8 cellular contexts compared by ENCODE assay signal in genomic region chrX:54495814-54496516, GRCh38. TPM values are rescaled to one million over a fixed set of nuclear protein-coding genes. Genes with fewer than 3 reads are reported as not detected.
DNase-seq lines count a peak whose midpoint lies in the region; ATAC-seq and TF ChIP-seq lines count a peak whose summit lies in the region.

Gene FGD1 (minus strand): TSS chrX:54496234. CDS start chrX:54495432, 802 bp downstream.

- intact Hi-C loops in activated CD4-positive, alpha-beta memory T cell treated with anti-CD3 and anti-CD28 coated beads for 36 hours (cut with micrococcal nuclease) = no loop called here

- peak; percentile 65 for DNase-seq in GM13976 (ENCODE audit: low spot score)
- DNase-seq in NCI-H2171 treated with DMSO at 0.1 percent for 48 hours (lab: John Stamatoyannopoulos, UW) = peak; percentile 43
- peak; percentile 50 for DNase-seq in activated CD4-positive, alpha-beta memory T cell treated with anti-CD3 and anti-CD28 coated beads for 36 hours
- DNase-seq in endothelial cell (ENCODE audit: low spot score) = peak; percentile 55
- peak in 1 of 2 donors; percentile 16 for DNase-seq in memory B cell (ENCODE audit: low spot score in 2 of 2)
- peak; percentile 6 to 18 for DNase-seq in stimulated activated CD8-positive, alpha-beta memory T cell treated with anti-CD3 and anti-CD28 coated beads, Interleukin-15, amount 100 ng/mL, for 48 hours (ENCODE audit: low read depth in 2 of 2)

- in situ Hi-C loops in GM13976 (cut with MboI; ENCODE audit: low sequenced_read_pairs, unreplicated experiment) = no loop called here

- H3K27me3 Mint-ChIP-seq in activated CD4-positive, alpha-beta memory T cell treated with anti-CD3 and anti-CD28 coated beads for 36 hours = peaks cover 21% of the 10 kb centered on the region
- H3K27me3 Mint-ChIP-seq in endothelial cell (ENCODE audit: unreplicated experiment) = peaks cover 5% of the 10 kb centered on the region
- H3K27me3 Mint-ChIP-seq in memory B cell = peaks cover 21% of the 10 kb centered on the region

- no peaks in the 10 kb centered on the region for H3K9me3 Mint-ChIP-seq in activated CD4-positive, alpha-beta memory T cell treated with anti-CD3 and anti-CD28 coated beads for 36 hours
- no peaks in the 10 kb centered on the region for H3K9me3 Mint-ChIP-seq in endothelial cell (ENCODE audit: unreplicated experiment)
- no peaks in the 10 kb centered on the region for H3K9me3 Mint-ChIP-seq in memory B cell

- peak within 1 kb of the TSS; percentile 62 for H3K4me3 Mint-ChIP-seq in activated CD4-positive, alpha-beta memory T cell treated with anti-CD3 and anti-CD28 coated beads for 36 hours
- peak within 1 kb of the TSS; percentile 79 for H3K4me3 Mint-ChIP-seq in endothelial cell (ENCODE audit: unreplicated experiment)
- peak within 1 kb of the TSS; percentile 86 for H3K4me3 Mint-ChIP-seq in memory B cell

- no peak for TF ChIP-seq CTCF in GM13976 (IDR thresholded peaks at IDR 0.05; ENCODE audit: borderline replicate concordance, control extremely low read depth, extremely low read depth, insufficient read depth, missing control alignments)
- TF ChIP-seq CTCF in endothelial cell (IDR thresholded peaks at IDR 0.05; ENCODE audit: unreplicated experiment) = no peak

- H3K4me1 Mint-ChIP-seq in activated CD4-positive, alpha-beta memory T cell treated with anti-CD3 and anti-CD28 coated beads for 36 hours (ENCODE audit: low read depth) = peaks cover 3% of the 10 kb centered on the region
- peaks cover 8% of the 10 kb centered on the region for H3K4me1 Mint-ChIP-seq in endothelial cell (ENCODE audit: unreplicated experiment)
- peaks cover 8% of the 10 kb centered on the region for H3K4me1 Mint-ChIP-seq in memory B cell

- H3K27ac Mint-ChIP-seq in activated CD4-positive, alpha-beta memory T cell treated with anti-CD3 and anti-CD28 coated beads for 36 hours = no peak within 1 kb of the TSS
- H3K27ac Mint-ChIP-seq in endothelial cell (ENCODE audit: unreplicated experiment) (peak within 1 kb of the TSS; percentile 36), memory B cell (no peak within 1 kb of the TSS)

- CTCF ChIA-PET in activated CD4-positive, alpha-beta memory T cell treated with anti-CD3 and anti-CD28 coated beads for 36 hours (lab: Charles Lee) = no interaction called here

- POLR2A ChIA-PET in activated CD4-positive, alpha-beta memory T cell treated with anti-CD3 and anti-CD28 coated beads for 36 hours (lab: Charles Lee) = no interaction called here

- no peaks in the 10 kb centered on the region for H3K36me3 Mint-ChIP-seq in activated CD4-positive, alpha-beta memory T cell treated with anti-CD3 and anti-CD28 coated beads for 36 hours
- H3K36me3 Mint-ChIP-seq in endothelial cell (ENCODE audit: low read depth, unreplicated experiment) = no peaks in the 10 kb centered on the region
- H3K36me3 Mint-ChIP-seq in memory B cell = peaks cover 4% of the 10 kb centered on the region

- ATAC-seq in memory B cell (ENCODE audit: low read depth) (peak; percentile 58), GM18907 (IDR thresholded peaks at IDR 0.05; ENCODE audit: unreplicated experiment) (no peak), GM19395 (IDR thresholded peaks at IDR 0.05; ENCODE audit: unreplicated experiment) (no peak)

RNA-seq across cellular contexts. Expression of gene FGD1, which starts in this region (rescaled TPM):
- under 1 TPM; 0.15 to 0.26 TPM for total RNA-seq in activated CD4-positive, alpha-beta memory T cell treated with anti-CD3 and anti-CD28 coated beads for 36 hours
- 15.6 TPM for total RNA-seq in endothelial cell (ENCODE audit: unreplicated experiment)

Comparison
In these comparisons a context has a peak if more than half of its experiments do, and no peak if none do; other contexts are left out.
1. RNA of gene FGD1 (total RNA-seq): 15.6 TPM in endothelial cell (single experiment); 0.15 to 0.26 TPM in activated CD4-positive, alpha-beta memory T cell treated with anti-CD3 and anti-CD28 coated beads for 36 hours; every median in the first group is over 10 times any median in the second.
2. Peak in DNase-seq in activated CD4-positive, alpha-beta memory T cell treated with anti-CD3 and anti-CD28 coated beads for 36 hours; RNA of the gene not detected or under 1 TPM.
3. Peak in every context shown above with its lines, with median percentiles within 50 percentile points of each other: H3K4me3 Mint-ChIP-seq.